1 cellular context compared by ENCODE assay signal in the genomic region with DNA sequence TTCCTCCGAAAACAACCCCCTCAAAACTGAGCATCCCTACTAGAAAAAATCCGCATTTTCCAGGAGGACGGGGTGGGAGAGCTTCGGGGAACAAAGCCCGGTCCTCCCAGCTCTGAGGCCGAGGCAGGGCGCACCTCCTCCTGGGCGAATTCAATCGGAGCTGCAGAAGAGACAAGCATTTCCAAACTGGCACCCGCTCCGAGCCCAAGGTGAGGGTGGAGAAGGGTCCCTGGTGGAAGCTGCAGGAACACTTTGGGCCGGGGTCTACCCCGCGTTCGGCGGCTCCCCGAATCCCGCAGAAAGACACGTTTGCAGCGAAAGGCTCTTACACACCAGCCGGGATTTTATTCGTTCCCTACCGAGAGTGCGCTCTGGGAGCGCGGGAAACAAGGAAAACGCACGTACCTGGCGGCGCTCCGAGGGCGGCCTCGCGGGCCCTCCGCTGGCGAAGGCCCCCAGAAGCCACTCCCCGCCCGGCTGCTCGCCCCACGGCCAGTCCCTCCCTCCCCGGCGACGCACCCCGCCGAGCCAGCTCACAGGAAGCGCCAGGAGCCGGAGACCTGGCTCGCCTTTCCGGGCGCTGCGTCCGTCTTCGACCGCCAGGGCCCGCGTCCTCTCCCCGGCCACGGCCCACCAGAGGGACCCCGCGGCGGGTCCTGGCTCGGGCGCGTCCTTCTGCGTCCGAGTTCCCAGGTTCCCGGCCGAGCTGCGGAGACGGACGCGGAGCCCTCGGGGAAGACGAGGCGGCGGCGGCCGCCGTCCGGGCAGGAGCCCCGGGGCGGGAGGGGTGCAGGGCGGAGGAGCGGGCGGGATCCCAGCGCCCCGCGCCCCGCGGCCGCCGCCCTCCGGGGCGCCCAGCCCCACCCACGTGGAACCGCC.
TF ChIP-seq lines count a peak whose summit lies in the region.

No MANE protein-coding gene starts in this region.

TF ChIP-seq in HepG2, 621 proteins besides CTCF, POLR2A, EP300 and RAD21 (continued from another document and continues in another):
- TF ChIP-seq, protein P1, sequence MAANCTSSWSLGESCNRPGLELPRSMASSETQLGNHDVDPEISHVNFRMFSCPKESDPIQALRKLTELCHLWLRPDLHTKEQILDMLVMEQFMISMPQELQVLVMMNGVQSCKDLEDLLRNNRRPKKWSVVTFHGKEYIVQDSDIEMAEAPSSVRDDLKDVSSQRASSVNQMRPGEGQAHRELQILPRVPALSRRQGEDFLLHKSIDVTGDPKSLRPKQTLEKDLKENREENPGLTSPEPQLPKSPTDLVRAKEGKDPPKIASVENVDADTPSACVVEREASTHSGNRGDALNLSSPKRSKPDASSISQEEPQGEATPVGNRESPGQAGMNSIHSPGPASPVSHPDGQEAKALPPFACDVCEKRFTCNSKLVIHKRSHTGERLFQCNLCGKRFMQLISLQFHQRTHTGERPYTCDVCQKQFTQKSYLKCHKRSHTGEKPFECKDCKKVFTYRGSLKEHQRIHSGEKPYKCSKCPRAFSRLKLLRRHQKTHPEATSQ (CRISPR knock-in tag; IDR thresholded peaks at IDR 0.05; ENCODE audit: borderline replicate concordance), result 0 out of 2 replicates have a peak, but pooled peaks have one; percentile 65
- TF ChIP-seq MEIS1 (CRISPR knock-in tag; IDR thresholded peaks at IDR 0.05; ENCODE audit: borderline replicate concordance), result 0 out of 2 replicates have a peak, but pooled peaks have one; percentile 25
- TF ChIP-seq, protein P2, sequence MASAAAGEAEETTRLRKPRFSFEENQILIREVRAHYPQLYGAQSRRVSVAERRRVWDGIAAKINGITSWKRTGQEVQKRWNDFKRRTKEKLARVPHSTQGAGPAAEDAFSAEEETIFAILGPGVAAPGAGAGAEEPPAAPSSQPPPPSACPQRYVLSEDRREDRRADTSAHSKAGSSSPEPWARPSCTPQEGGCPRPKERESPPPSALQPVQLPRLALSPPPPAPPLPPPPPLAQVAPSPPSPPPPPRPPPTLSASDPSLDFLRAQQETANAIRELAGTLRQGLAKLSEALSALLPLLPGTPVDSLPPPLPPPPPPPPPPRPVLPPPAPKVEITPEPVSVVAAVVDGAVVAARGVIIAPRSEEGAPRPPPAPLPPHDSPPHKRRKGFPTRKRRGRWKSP (CRISPR knock-in tag; IDR thresholded peaks at IDR 0.05), result peak; percentile 48
- no peak for TF ChIP-seq ZFAT (CRISPR knock-in tag; conservative IDR thresholded peaks at IDR 0.05)
- peak; percentile 99 for TF ChIP-seq ZNF777 (CRISPR knock-in tag; IDR thresholded peaks at IDR 0.05)
- no peak for TF ChIP-seq ZNF879 (CRISPR knock-in tag; IDR thresholded peaks at IDR 0.05)
- peak; percentile 57; the same call in 1 of the 2 replicates for TF ChIP-seq SAFB2 (CRISPR knock-in tag; IDR thresholded peaks at IDR 0.05; ENCODE audit: borderline replicate concordance, low read depth)
- peak; percentile 55; the same call in 1 of the 2 replicates for TF ChIP-seq REPIN1 (CRISPR knock-in tag; IDR thresholded peaks at IDR 0.05; ENCODE audit: borderline replicate concordance, low read depth)
- peak; percentile 94 for TF ChIP-seq ZNF335 (CRISPR knock-in tag; IDR thresholded peaks at IDR 0.05)
- TF ChIP-seq, protein P3, sequence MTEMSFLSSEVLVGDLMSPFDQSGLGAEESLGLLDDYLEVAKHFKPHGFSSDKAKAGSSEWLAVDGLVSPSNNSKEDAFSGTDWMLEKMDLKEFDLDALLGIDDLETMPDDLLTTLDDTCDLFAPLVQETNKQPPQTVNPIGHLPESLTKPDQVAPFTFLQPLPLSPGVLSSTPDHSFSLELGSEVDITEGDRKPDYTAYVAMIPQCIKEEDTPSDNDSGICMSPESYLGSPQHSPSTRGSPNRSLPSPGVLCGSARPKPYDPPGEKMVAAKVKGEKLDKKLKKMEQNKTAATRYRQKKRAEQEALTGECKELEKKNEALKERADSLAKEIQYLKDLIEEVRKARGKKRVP (CRISPR knock-in tag; IDR thresholded peaks at IDR 0.05), result 0 out of 4 replicates have a peak, but pooled peaks of 1 of the 2 experiments have one; percentile 37
- TF ChIP-seq KDM6A (CRISPR knock-in tag; IDR thresholded peaks at IDR 0.05; ENCODE audit: low read depth), result no peak
- TF ChIP-seq SSRP1 (CRISPR knock-in tag; IDR thresholded peaks at IDR 0.05), result no peak
- TF ChIP-seq ZNF740 (CRISPR knock-in tag; IDR thresholded peaks at IDR 0.05), result no peak
- no peak; the same call in none of the 2 replicates for TF ChIP-seq HDAC1 (CRISPR knock-in tag; IDR thresholded peaks at IDR 0.05)
- TF ChIP-seq MED1 (CRISPR knock-in tag; IDR thresholded peaks at IDR 0.05), result peak; percentile 38; the same call in 1 of the 2 replicates
- no peak for TF ChIP-seq ZBTB33 (CRISPR knock-in tag; IDR thresholded peaks at IDR 0.05)
- TF ChIP-seq, protein P4, sequence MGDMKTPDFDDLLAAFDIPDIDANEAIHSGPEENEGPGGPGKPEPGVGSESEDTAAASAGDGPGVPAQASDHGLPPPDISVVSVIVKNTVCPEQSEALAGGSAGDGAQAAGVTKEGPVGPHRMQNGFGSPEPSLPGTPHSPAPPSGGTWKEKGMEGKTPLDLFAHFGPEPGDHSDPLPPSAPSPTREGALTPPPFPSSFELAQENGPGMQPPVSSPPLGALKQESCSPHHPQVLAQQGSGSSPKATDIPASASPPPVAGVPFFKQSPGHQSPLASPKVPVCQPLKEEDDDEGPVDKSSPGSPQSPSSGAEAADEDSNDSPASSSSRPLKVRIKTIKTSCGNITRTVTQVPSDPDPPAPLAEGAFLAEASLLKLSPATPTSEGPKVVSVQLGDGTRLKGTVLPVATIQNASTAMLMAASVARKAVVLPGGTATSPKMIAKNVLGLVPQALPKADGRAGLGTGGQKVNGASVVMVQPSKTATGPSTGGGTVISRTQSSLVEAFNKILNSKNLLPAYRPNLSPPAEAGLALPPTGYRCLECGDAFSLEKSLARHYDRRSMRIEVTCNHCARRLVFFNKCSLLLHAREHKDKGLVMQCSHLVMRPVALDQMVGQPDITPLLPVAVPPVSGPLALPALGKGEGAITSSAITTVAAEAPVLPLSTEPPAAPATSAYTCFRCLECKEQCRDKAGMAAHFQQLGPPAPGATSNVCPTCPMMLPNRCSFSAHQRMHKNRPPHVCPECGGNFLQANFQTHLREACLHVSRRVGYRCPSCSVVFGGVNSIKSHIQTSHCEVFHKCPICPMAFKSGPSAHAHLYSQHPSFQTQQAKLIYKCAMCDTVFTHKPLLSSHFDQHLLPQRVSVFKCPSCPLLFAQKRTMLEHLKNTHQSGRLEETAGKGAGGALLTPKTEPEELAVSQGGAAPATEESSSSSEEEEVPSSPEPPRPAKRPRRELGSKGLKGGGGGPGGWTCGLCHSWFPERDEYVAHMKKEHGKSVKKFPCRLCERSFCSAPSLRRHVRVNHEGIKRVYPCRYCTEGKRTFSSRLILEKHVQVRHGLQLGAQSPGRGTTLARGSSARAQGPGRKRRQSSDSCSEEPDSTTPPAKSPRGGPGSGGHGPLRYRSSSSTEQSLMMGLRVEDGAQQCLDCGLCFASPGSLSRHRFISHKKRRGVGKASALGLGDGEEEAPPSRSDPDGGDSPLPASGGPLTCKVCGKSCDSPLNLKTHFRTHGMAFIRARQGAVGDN (CRISPR knock-in tag; IDR thresholded peaks at IDR 0.05), result peak; percentile 89
- 0 out of 2 replicates have a peak, but pooled peaks have one; percentile 3 for TF ChIP-seq ZBTB46 (CRISPR knock-in tag; IDR thresholded peaks at IDR 0.05; ENCODE audit: borderline replicate concordance)
- TF ChIP-seq IKZF4 (CRISPR knock-in tag; IDR thresholded peaks at IDR 0.05; ENCODE audit: borderline replicate concordance, low read depth, not compliant biosample characterization), result no peak
- TF ChIP-seq ZNF616 (CRISPR knock-in tag; IDR thresholded peaks at IDR 0.05; ENCODE audit: low read depth), result no peak
- TF ChIP-seq MXI1 (IDR thresholded peaks at IDR 0.05; ENCODE audit: borderline replicate concordance, low read depth, low read length), result no peak
- TF ChIP-seq MNT (IDR thresholded peaks at IDR 0.05), result no peak
- TF ChIP-seq ZNF619 (CRISPR knock-in tag; IDR thresholded peaks at IDR 0.05), result no peak
- peak; percentile 20 for TF ChIP-seq JARID2 (CRISPR knock-in tag; IDR thresholded peaks at IDR 0.05; ENCODE audit: insufficient replicate concordance)
- TF ChIP-seq FIP1L1 (IDR thresholded peaks at IDR 0.05; ENCODE audit: borderline replicate concordance, insufficient read depth, low read depth, low read length), result no peak
- TF ChIP-seq ZNF720 (CRISPR knock-in tag; IDR thresholded peaks at IDR 0.05), result no peak
- peak; percentile 64 for TF ChIP-seq XRCC5 (optimal IDR thresholded peaks at IDR 0.05; ENCODE audit: low read length)
- 0 out of 2 replicates have a peak, but pooled peaks have one; percentile 27 for TF ChIP-seq ZC3H4 (CRISPR knock-in tag; IDR thresholded peaks at IDR 0.05; ENCODE audit: borderline replicate concordance)
- no peak for TF ChIP-seq POLR2AphosphoS5 (IDR thresholded peaks at IDR 0.05; ENCODE audit: low read depth, low read length)
- peak; percentile 48; the same call in 1 of the 2 replicates for TF ChIP-seq TBX2 (CRISPR knock-in tag; IDR thresholded peaks at IDR 0.05; ENCODE audit: borderline replicate concordance)
- TF ChIP-seq RXRA (CRISPR knock-in tag; IDR thresholded peaks at IDR 0.05), result 0 out of 2 replicates have a peak, but pooled peaks have one; percentile 48
- TF ChIP-seq ZNF770 (CRISPR knock-in tag; IDR thresholded peaks at IDR 0.05), result 0 out of 2 replicates have a peak, but pooled peaks have one; percentile 4
- no peak for TF ChIP-seq POGZ (CRISPR knock-in tag; IDR thresholded peaks at IDR 0.05)
- TF ChIP-seq, protein P5, sequence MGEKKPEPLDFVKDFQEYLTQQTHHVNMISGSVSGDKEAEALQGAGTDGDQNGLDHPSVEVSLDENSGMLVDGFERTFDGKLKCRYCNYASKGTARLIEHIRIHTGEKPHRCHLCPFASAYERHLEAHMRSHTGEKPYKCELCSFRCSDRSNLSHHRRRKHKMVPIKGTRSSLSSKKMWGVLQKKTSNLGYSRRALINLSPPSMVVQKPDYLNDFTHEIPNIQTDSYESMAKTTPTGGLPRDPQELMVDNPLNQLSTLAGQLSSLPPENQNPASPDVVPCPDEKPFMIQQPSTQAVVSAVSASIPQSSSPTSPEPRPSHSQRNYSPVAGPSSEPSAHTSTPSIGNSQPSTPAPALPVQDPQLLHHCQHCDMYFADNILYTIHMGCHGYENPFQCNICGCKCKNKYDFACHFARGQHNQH (CRISPR knock-in tag; IDR thresholded peaks at IDR 0.05), result peak; percentile 63
- TF ChIP-seq, protein P6, sequence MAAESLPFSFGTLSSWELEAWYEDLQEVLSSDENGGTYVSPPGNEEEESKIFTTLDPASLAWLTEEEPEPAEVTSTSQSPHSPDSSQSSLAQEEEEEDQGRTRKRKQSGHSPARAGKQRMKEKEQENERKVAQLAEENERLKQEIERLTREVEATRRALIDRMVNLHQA (CRISPR knock-in tag; IDR thresholded peaks at IDR 0.05), result peak; percentile 42; the same call in 1 of the 2 replicates
- TF ChIP-seq, protein P7, sequence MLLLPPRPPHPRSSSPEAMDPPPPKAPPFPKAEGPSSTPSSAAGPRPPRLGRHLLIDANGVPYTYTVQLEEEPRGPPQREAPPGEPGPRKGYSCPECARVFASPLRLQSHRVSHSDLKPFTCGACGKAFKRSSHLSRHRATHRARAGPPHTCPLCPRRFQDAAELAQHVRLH (CRISPR knock-in tag; IDR thresholded peaks at IDR 0.05; ENCODE audit: borderline replicate concordance, low read depth), result peak; percentile 78; the same call in 1 of the 2 replicates
- no peak for TF ChIP-seq ZNF7 (CRISPR knock-in tag; IDR thresholded peaks at IDR 0.05)
